Comparison of ENCODE assay signal across 26 cellular contexts in the genomic region with DNA sequence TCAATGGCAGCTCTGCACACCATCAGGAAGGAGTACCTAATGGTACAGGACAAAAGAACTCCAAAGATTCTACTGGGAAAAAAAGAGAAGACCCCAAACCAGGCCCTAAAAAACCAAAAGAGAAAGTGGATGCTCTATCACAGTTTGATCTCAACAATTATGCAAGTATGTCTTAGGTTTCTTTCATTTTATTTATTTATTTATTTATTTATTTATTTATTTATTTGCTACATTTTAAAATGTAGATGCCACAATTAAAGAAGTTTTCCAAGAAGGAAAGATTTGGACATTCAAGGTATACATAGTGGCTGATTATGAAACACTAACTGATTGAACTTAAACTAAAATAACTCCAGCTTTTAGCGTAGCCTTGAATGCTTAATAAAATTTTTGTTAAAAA.
"Had no signal": no experiment of that assay in that cellular context is flagged by ENCODE, and none has a peak within 500 bp of the region (broad histone marks: within the 10 kb centered on the region; RNA-seq: fewer than 3 reads in every experiment).

No MANE protein-coding gene starts in this region.

- H3K27ac Mint-ChIP-seq: activated B cell treated with CpG ODN at 0.5 μM for 24 hours; activated CD4-positive, alpha-beta memory T cell treated with anti-CD3 and anti-CD28 coated beads for 36 hours; activated CD4-positive, alpha-beta T cell treated with anti-CD3 and anti-CD28 coated beads, Interleukin-2, amount 10 ng/mL, durations not matched to agents 7 days and 5 days; activated naive CD4-positive, alpha-beta T cell treated with anti-CD3 and anti-CD28 coated beads, Interleukin-2, amount 10 ng/mL, durations not matched to agents 7 days and 5 days; activated T-helper 2 cell treated with anti-CD3 and anti-CD28 coated beads, Interferon-gamma antibody, Interleukin-2, Interleukin-4, amounts not matched to agents 10 μg/mL and 5 μg/mL and 100 μg/mL, durations not matched to agents 14 hours and 24 hours and 36 hours had no signal

- H3K4me3 ChIP-seq: breast epithelium, Peyer's patch, SJCRH30 had no signal

- H3K4me1 Mint-ChIP-seq: activated B cell treated with CpG ODN at 0.5 μM for 24 hours; activated naive CD4-positive, alpha-beta T cell treated with anti-CD3 and anti-CD28 coated beads, Interleukin-2, amount 10 ng/mL, durations not matched to agents 7 days and 5 days had no signal

- H3K27me3 ChIP-seq: breast epithelium, Peyer's patch, SJCRH30 had no signal

- H3K9me3 Mint-ChIP-seq: activated CD4-positive, alpha-beta memory T cell treated with anti-CD3 and anti-CD28 coated beads for 36 hours; activated naive CD4-positive, alpha-beta T cell treated with anti-CD3 and anti-CD28 coated beads, Interleukin-2, amount 10 ng/mL, durations not matched to agents 7 days and 5 days; activated T-cell treated with anti-CD3 and anti-CD28 coated beads, Interleukin-2, amount 50 U/mL, for 72 hours had no signal

- H3K4me1 ChIP-seq: breast epithelium, Peyer's patch, SJCRH30 had no signal

- H3K4me3 Mint-ChIP-seq: activated B cell treated with CpG ODN at 0.5 μM for 24 hours; activated CD4-positive, alpha-beta memory T cell treated with anti-CD3 and anti-CD28 coated beads for 36 hours; activated CD4-positive, alpha-beta T cell treated with anti-CD3 and anti-CD28 coated beads, Interleukin-2, amount 10 ng/mL, durations not matched to agents 7 days and 5 days; activated naive CD4-positive, alpha-beta T cell treated with anti-CD3 and anti-CD28 coated beads, Interleukin-2, amount 10 ng/mL, durations not matched to agents 7 days and 5 days; activated naive CD8-positive, alpha-beta T cell treated with anti-CD3 and anti-CD28 coated beads for 36 hours; activated T-cell treated with anti-CD3 and anti-CD28 coated beads, Interleukin-2, amount 50 U/mL, for 72 hours had no signal

- DNase-seq: activated B cell treated with CpG ODN at 0.5 μM for 24 hours; activated CD4-positive, alpha-beta memory T cell treated with anti-CD3 and anti-CD28 coated beads for 36 hours; activated CD4-positive, alpha-beta T cell treated with anti-CD3 and anti-CD28 coated beads for 1 hour; activated CD4-positive, alpha-beta T cell treated with anti-CD3 and anti-CD28 coated beads, Interleukin-2, amount 10 ng/mL, durations not matched to agents 7 days and 5 days; activated CD8-positive, alpha-beta memory T cell treated with anti-CD3 and anti-CD28 coated beads, Interleukin-2, amount 50 U/mL, for 4 hours; activated gamma-delta T cell treated with Interleukin-2 at 50 U/mL for 16 hours; activated naive CD4-positive, alpha-beta T cell treated with anti-CD3 and anti-CD28 coated beads, Interleukin-2, amount 10 ng/mL, durations not matched to agents 7 days and 5 days; activated naive CD8-positive, alpha-beta T cell treated with anti-CD3 and anti-CD28 coated beads for 36 hours; activated T-cell treated with anti-CD3 and anti-CD28 coated beads, Interleukin-2, amount 50 U/mL, for 72 hours; aorta; caudate nucleus; Karpas-422; NCI-H1105 treated with DMSO at 0.1 percent for 48 hours; NCI-H1436 treated with DMSO at 0.1 percent for 48 hours; NCI-H187; NCI-H2081; NCI-H510A treated with DMSO at 0.1 percent for 48 hours; NCI-H69; Peyer's patch; Right ventricle myocardium superior; SJCRH30; SK-N-SH; T-helper 9 cell had no signal

- ATAC-seq: activated T-cell treated with anti-CD3 and anti-CD28 coated beads, Interleukin-2, amount 50 U/mL, for 72 hours had no signal

- H3K9me3 ChIP-seq: breast epithelium, Peyer's patch, SK-N-SH had no signal

- H3K27me3 Mint-ChIP-seq: activated B cell treated with CpG ODN at 0.5 μM for 24 hours; activated CD4-positive, alpha-beta memory T cell treated with anti-CD3 and anti-CD28 coated beads for 36 hours; activated CD4-positive, alpha-beta T cell treated with anti-CD3 and anti-CD28 coated beads, Interleukin-2, amount 10 ng/mL, durations not matched to agents 7 days and 5 days; activated naive CD4-positive, alpha-beta T cell treated with anti-CD3 and anti-CD28 coated beads, Interleukin-2, amount 10 ng/mL, durations not matched to agents 7 days and 5 days; activated naive CD8-positive, alpha-beta T cell treated with anti-CD3 and anti-CD28 coated beads for 36 hours had no signal

- H3K4me2 ChIP-seq: SK-N-SH had no signal

- H3K27ac ChIP-seq: breast epithelium, Peyer's patch, RWPE1, SJCRH30 had no signal

- H3K9ac ChIP-seq: SK-N-SH had no signal
